Comparison of ENCODE assay signal across 6 cellular contexts in the genomic region with DNA sequence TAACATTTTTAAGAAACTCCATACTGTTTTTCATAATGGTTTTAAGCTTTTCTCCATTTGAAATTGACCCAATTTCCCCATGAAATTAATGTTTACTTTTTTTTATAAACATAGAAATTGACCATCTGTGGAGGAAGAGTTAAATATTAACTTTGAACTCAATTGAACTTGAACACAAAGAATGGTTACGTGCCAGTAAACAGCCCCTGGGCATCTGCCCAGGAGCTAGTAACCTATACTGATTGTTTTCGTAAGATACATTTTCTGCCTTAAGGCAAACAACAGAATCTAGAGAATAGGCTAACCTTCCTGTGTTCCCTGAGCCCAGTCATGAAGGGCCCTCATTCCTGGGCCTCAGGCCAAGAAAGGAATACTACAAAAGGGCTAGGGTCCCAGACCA.
DNase-seq lines count a peak whose midpoint lies in the region; ATAC-seq, FAIRE-seq and TF ChIP-seq lines count a peak whose summit lies in the region.
"Not testable (repeated sequence)": the region's sequence is repeated elsewhere in the genome, so short reads cannot be mapped to it uniquely, and the experiment has no call there.

No MANE protein-coding gene starts in this region.

- not testable (repeated sequence) for H3K36me3 ChIP-seq in body of pancreas (replicated peaks in 1 of 2; ENCODE audit: insufficient read depth in 1 of 2, low read depth in 2 of 2); mucosa of descending colon (ENCODE audit: low read depth)

- intact Hi-C loops in body of pancreas (cut with DNase I); mucosa of descending colon (cut with DNase I, micrococcal nuclease); posterior vena cava (cut with DNase I): not testable (repeated sequence)

- not testable (repeated sequence) for H3K27me3 ChIP-seq in body of pancreas

- in situ Hi-C loops in Caki2 (cut with HindIII; ENCODE audit: low pct_unique_long_range_greater_than_20kb, low sequenced_read_pairs): not testable (repeated sequence)

- not testable (repeated sequence) for H3K27ac ChIP-seq in body of pancreas

- peak; percentile 14 for FAIRE-seq in RCC 7860 (lab: Jason Lieb, UNC)

- not testable (repeated sequence) for H3K9me3 ChIP-seq in body of pancreas, mucosa of descending colon

- TF ChIP-seq POLR2A in body of pancreas (IDR thresholded peaks at IDR 0.05): not testable (repeated sequence)

- H3K4me1 ChIP-seq in body of pancreas; mucosa of descending colon (ENCODE audit: low read depth): not testable (repeated sequence)

- DNase-seq in Caki2 (ENCODE audit: low read depth) (peak; percentile 3), body of pancreas (peak; percentile 35 to 66 (median 50)), left lobe of liver (ENCODE audit: low spot score) (peak; percentile 48), mucosa of descending colon (peak in 2 of 3 donors; percentile 49 to 69), posterior vena cava (ENCODE audit: low spot score) (peak; percentile 0)
- not testable (repeated sequence) for DNase-seq in RCC 7860 (ENCODE audit: low spot score)

- WGBS in body of pancreas, 2 donors: 6 to 35% methylated on average over 2 of the region's 2 CpGs

- not testable (repeated sequence) for H3K4me3 ChIP-seq in body of pancreas, mucosa of descending colon

- not testable (repeated sequence) for TF ChIP-seq CTCF in body of pancreas (IDR thresholded peaks at IDR 0.05); mucosa of descending colon (IDR thresholded peaks at IDR 0.05)

- peak; percentile 91 for ATAC-seq in body of pancreas
- ATAC-seq in left lobe of liver: peak; percentile 78
- ATAC-seq in mucosa of descending colon: not testable (repeated sequence)
